In genomic region chr5:17292434-17293015, GRCh38 we compare ENCODE assay signal across 30 cellular contexts.
"Had no signal": no experiment of that assay in that cellular context is flagged by ENCODE, and none has a peak within 500 bp of the region (broad histone marks: within the 10 kb centered on the region; RNA-seq: fewer than 3 reads in every experiment).

No MANE protein-coding gene starts in this region.

- ATAC-seq: activated CD4-positive, CD25-positive, alpha-beta regulatory T cell treated with anti-CD3 and anti-CD28 coated beads, Interleukin-2, amount 50 U/mL, for 24 hours; activated CD8-positive, alpha-beta T cell treated with anti-CD3 and anti-CD28 coated beads for 36 hours; activated naive CD8-positive, alpha-beta T cell treated with anti-CD3 and anti-CD28 coated beads, Interleukin-2, amount 50 U/mL, for 24 hours; activated T-cell treated with anti-CD3 and anti-CD28 coated beads, Interleukin-2, amount 50 U/mL, for 4 hours; activated T-helper 17 cell treated with anti-CD3 and anti-CD28 coated beads, Interleukin-2, amount 50 U/mL, for 72 hours; esophagus mucosa; T-helper 17 cell had no signal

- H3K4me3 ChIP-seq: adrenal gland, breast epithelium, cardiac muscle cell, colonic mucosa had no signal

- H3K9me3 ChIP-seq: adrenal gland, breast epithelium, colonic mucosa had no signal

- H3K36me3 ChIP-seq: adrenal gland, breast epithelium, cardiac muscle cell, colonic mucosa, WERI-Rb-1 had no signal

- H3K27ac ChIP-seq: adrenal gland, breast epithelium, cardiac muscle cell, colonic mucosa, WERI-Rb-1 had no signal

- H3K27me3 ChIP-seq: adrenal gland, breast epithelium, cardiac muscle cell, colonic mucosa had no signal

- H3K4me1 ChIP-seq: adrenal gland, breast epithelium, colonic mucosa had no signal

- FAIRE-seq: frontal cortex had no signal

- DNase-seq: activated B cell treated with CpG ODN at 0.5 μM for 24 hours; activated CD4-positive, alpha-beta T cell treated with anti-CD3 and anti-CD28 coated beads for 48 hours; activated CD4-positive, alpha-beta T cell treated with anti-CD3 and anti-CD28 coated beads, Interleukin-2, amount 50 U/mL, for 1 hour; activated CD4-positive, alpha-beta T cell treated with anti-CD3 and anti-CD28 coated beads, Interleukin-2, amount 50 U/mL, for 48 hours; activated CD8-positive, alpha-beta memory T cell treated with anti-CD3 and anti-CD28 coated beads for 24 hours; activated CD8-positive, alpha-beta T cell treated with anti-CD3 and anti-CD28 coated beads for 36 hours; activated effector memory CD4-positive, alpha-beta T cell treated with Interleukin-2 at 50 U/mL for 16 hours; activated naive CD4-positive, alpha-beta T cell treated with anti-CD3 and anti-CD28 coated beads for 36 hours; activated naive CD8-positive, alpha-beta T cell treated with anti-CD3 and anti-CD28 coated beads for 36 hours; activated naive CD8-positive, alpha-beta T cell treated with anti-CD3 and anti-CD28 coated beads, Interleukin-2, amount 50 U/mL, for 24 hours; activated T-cell treated with anti-CD3 and anti-CD28 coated beads, Interleukin-2, amount 50 U/mL, for 4 hours; adrenal gland; amygdala; aorta; central memory CD4-positive, alpha-beta T cell; cerebellar nuclear complex; colonic mucosa; effector memory CD4-positive, alpha-beta T cell; endodermal cell; foreskin fibroblast; head of caudate nucleus; T-helper 17 cell; T1000; WERI-Rb-1 had no signal
